ENCODE assay signal across 8 cellular contexts in the genomic region with DNA sequence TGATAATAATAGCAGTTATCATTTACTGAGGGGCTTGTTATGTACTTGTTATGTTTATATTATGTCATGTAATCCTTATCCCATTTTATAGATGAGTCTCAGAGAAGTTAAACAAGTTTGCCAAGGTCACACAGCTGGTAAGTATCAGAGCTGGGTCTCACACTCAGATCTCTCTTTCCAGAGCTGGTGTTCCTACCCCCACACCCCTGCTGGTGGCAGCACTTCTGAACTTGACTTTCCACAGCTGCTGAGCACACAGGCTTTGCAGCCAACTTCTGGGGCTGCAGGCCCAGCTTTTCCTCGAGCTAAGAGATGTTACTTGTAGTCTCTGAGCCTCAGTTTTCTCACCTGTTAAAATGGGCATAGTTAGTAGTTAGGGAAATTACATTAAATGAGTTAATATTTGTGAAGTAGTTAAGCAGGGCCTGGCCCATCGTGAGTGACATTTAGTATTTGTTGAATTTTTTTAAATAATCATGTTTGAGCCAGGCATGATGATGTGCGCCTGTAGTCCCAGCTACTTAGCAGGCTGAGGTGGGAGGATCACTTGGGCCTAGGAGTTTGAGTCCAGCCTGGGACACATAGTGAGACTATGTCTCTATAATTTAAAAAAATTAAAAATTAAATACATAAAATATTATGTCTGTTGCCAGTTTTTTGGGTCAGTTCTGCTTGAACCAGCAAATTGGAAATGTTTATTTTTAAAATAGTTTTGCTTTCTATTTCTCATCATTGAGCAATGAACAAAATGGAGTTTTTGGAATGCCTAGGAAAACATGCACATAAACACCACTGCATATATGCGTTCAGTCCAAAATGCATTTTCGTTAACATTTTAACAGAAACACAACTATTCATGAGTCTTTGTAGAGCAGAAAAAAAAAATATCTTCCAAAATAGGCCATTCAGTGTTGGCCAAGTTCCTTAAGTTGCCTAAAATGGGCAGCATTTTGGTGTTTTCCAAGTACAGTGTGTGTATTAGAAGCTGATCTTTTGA.
A peak's percentile ranks its signal among the peaks of the same experiment; 100 is the strongest.
DNase-seq lines count a peak whose midpoint lies in the region; ATAC-seq, FAIRE-seq and TF ChIP-seq lines count a peak whose summit lies in the region.

No MANE protein-coding gene starts in this region.

- no peaks in the 10 kb centered on the region for H3K9me3 Mint-ChIP-seq in activated CD8-positive, alpha-beta T cell treated with anti-CD3 and anti-CD28 coated beads for 36 hours
- no peaks in the 10 kb centered on the region for H3K9me3 Mint-ChIP-seq in activated CD8-positive, alpha-beta T cell treated with anti-CD3 and anti-CD28 coated beads, Interleukin-2, amount 10 ng/mL, durations not matched to agents 7 days and 5 days (ENCODE audit: insufficient read depth)

- no peak for TF ChIP-seq CTCF in activated CD8-positive, alpha-beta T cell treated with anti-CD3 and anti-CD28 coated beads for 36 hours (IDR thresholded peaks at IDR 0.05)
- TF ChIP-seq CTCF in WERI-Rb-1 (IDR thresholded peaks at IDR 0.05; ENCODE audit: low read depth, low read length) = peak; percentile 55

- no peak for FAIRE-seq in urothelium cell line (lab: Jason Lieb, UNC)

- H3K36me3 ChIP-seq in WERI-Rb-1 = no peaks in the 10 kb centered on the region

- no peak overlapping the region for H3K4me3 ChIP-seq in WERI-Rb-1 (ENCODE audit: low read depth, low read length)

- H3K27ac ChIP-seq in WERI-Rb-1 = no peak overlapping the region

- H3K9me3 ChIP-seq in WERI-Rb-1 (ENCODE audit: severe bottlenecking) = no peaks in the 10 kb centered on the region

- no peak overlapping the region for H3K27ac Mint-ChIP-seq in activated CD8-positive, alpha-beta T cell treated with anti-CD3 and anti-CD28 coated beads for 36 hours
- H3K27ac Mint-ChIP-seq in activated CD8-positive, alpha-beta T cell treated with anti-CD3 and anti-CD28 coated beads, Interleukin-2, amount 10 ng/mL, durations not matched to agents 7 days and 5 days = no peak overlapping the region

- intact Hi-C loops in activated CD8-positive, alpha-beta T cell treated with anti-CD3 and anti-CD28 coated beads for 36 hours (cut with micrococcal nuclease) = no loop called here

- H3K27me3 ChIP-seq in WERI-Rb-1 (ENCODE audit: insufficient read depth, low read depth, severe bottlenecking) = no peaks in the 10 kb centered on the region

- no peaks in the 10 kb centered on the region for H3K27me3 Mint-ChIP-seq in activated CD8-positive, alpha-beta T cell treated with anti-CD3 and anti-CD28 coated beads for 36 hours
- H3K27me3 Mint-ChIP-seq in activated CD8-positive, alpha-beta T cell treated with anti-CD3 and anti-CD28 coated beads, Interleukin-2, amount 10 ng/mL, durations not matched to agents 7 days and 5 days (ENCODE audit: low read depth) = peaks cover 5% of the 10 kb centered on the region

- no peak for ATAC-seq in activated CD8-positive, alpha-beta T cell treated with anti-CD3 and anti-CD28 coated beads for 36 hours
- ATAC-seq in activated CD8-positive, alpha-beta T cell treated with anti-CD3 and anti-CD28 coated beads, Interleukin-2, amount 10 ng/mL, durations not matched to agents 7 days and 5 days = no peak
- ATAC-seq in GM19351 (IDR thresholded peaks at IDR 0.05; ENCODE audit: unreplicated experiment) = no peak

- no peaks in the 10 kb centered on the region for H3K36me3 Mint-ChIP-seq in activated CD8-positive, alpha-beta T cell treated with anti-CD3 and anti-CD28 coated beads for 36 hours (ENCODE audit: low read depth)
- H3K36me3 Mint-ChIP-seq in activated CD8-positive, alpha-beta T cell treated with anti-CD3 and anti-CD28 coated beads, Interleukin-2, amount 10 ng/mL, durations not matched to agents 7 days and 5 days (ENCODE audit: low read depth) = no peaks in the 10 kb centered on the region

- CTCF ChIA-PET in activated CD8-positive, alpha-beta T cell treated with anti-CD3 and anti-CD28 coated beads for 36 hours (lab: Charles Lee) = interaction anchor here (0.6 to 2.2 kb wide), 6 partner anchors 9 to 170 kb away, joined by 3 to 12 read pairs (median 3); no protein-coding TSS in a partner anchor
- CTCF ChIA-PET in activated CD8-positive, alpha-beta T cell treated with anti-CD3 and anti-CD28 coated beads, Interleukin-2, amount 10 ng/mL, durations not matched to agents 7 days and 5 days (lab: Charles Lee) = interaction anchor here (0.7 to 3.8 kb wide), 5 partner anchors 12 to 114 kb away, joined by 3 to 18 read pairs (median 5); no protein-coding TSS in a partner anchor

- H3K4me3 Mint-ChIP-seq in activated CD8-positive, alpha-beta T cell treated with anti-CD3 and anti-CD28 coated beads for 36 hours = no peak overlapping the region
- H3K4me3 Mint-ChIP-seq in activated CD8-positive, alpha-beta T cell treated with anti-CD3 and anti-CD28 coated beads, Interleukin-2, amount 10 ng/mL, durations not matched to agents 7 days and 5 days = no peak overlapping the region

- H3K4me1 Mint-ChIP-seq in activated CD8-positive, alpha-beta T cell treated with anti-CD3 and anti-CD28 coated beads for 36 hours (ENCODE audit: low read depth) = no peaks in the 10 kb centered on the region
- H3K4me1 Mint-ChIP-seq in activated CD8-positive, alpha-beta T cell treated with anti-CD3 and anti-CD28 coated beads, Interleukin-2, amount 10 ng/mL, durations not matched to agents 7 days and 5 days (ENCODE audit: low read depth) = no peaks in the 10 kb centered on the region

- DNase-seq in activated CD8-positive, alpha-beta T cell treated with anti-CD3 and anti-CD28 coated beads for 36 hours = peak; percentile 23
- DNase-seq in activated CD8-positive, alpha-beta T cell treated with anti-CD3 and anti-CD28 coated beads, Interleukin-2, amount 10 ng/mL, durations not matched to agents 7 days and 5 days = no peak
- DNase-seq in WERI-Rb-1 (peak; percentile 37), hepatic stellate cell (ENCODE audit: low spot score) (peak; percentile 76), urothelium cell line (ENCODE audit: low spot score) (peak; percentile 53), NCI-H187 (lab: John Stamatoyannopoulos, UW) (no peak), NCI-H774 (lab: John Stamatoyannopoulos, UW) (no peak)

- POLR2A ChIA-PET in activated CD8-positive, alpha-beta T cell treated with anti-CD3 and anti-CD28 coated beads for 36 hours (lab: Charles Lee) = interaction anchor here (0.6 kb wide), 1 partner anchor 1999 kb away, joined by 4 read pairs; no protein-coding TSS in a partner anchor
- POLR2A ChIA-PET in activated CD8-positive, alpha-beta T cell treated with anti-CD3 and anti-CD28 coated beads, Interleukin-2, amount 10 ng/mL, durations not matched to agents 7 days and 5 days (lab: Charles Lee) = no interaction called here

Comparison
In these comparisons a context has a peak if more than half of its experiments do, and no peak if none do; other contexts are left out.
1. DNase-seq: peak in activated CD8-positive, alpha-beta T cell treated with anti-CD3 and anti-CD28 coated beads for 36 hours (single experiment), WERI-Rb-1 (single experiment), hepatic stellate cell (single experiment) and urothelium cell line (single experiment); none in activated CD8-positive, alpha-beta T cell treated with anti-CD3 and anti-CD28 coated beads, Interleukin-2, amount 10 ng/mL, durations not matched to agents 7 days and 5 days (single experiment), NCI-H187 (0 of 2) and NCI-H774 (single experiment).